In the genomic region with DNA sequence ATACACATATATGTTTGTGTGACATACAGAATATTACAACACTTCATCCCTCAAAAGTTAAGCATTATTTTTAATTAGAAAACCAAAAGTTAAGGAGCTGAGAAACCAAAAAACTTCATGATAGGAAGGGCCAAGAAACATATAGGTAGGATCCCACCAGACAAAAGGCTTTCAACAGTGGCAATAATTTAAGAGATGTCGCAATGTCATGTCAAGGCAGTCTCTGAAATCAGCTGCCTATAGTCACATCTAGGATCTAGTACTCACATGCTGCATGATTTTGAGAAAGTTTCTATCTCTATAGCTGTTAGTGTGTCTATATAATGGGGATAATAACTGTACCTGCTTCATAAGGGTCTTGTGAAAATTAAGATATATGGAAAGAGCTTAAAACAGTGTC, we compare ENCODE assay signal across 2 cellular contexts.
TF ChIP-seq lines count a peak whose summit lies in the region.

No MANE protein-coding gene starts in this region.

TF ChIP-seq in IMR-90, 13 proteins besides CTCF, POLR2A, EP300 and RAD21 (continued from another document):
- no peak for TF ChIP-seq ELK1 (IDR thresholded peaks at IDR 0.05; ENCODE audit: borderline replicate concordance, low read depth, low read length)

TF ChIP-seq in WTC11, 78 proteins besides CTCF, POLR2A, EP300 and RAD21 (continued from another document):
- TF ChIP-seq SOX15 (CRISPR knock-in tag; IDR thresholded peaks at IDR 0.05) (no peak), ZNF416 (CRISPR knock-in tag; IDR thresholded peaks at IDR 0.05) (no peak)
